2 cellular contexts compared by ENCODE assay signal in the genomic region with DNA sequence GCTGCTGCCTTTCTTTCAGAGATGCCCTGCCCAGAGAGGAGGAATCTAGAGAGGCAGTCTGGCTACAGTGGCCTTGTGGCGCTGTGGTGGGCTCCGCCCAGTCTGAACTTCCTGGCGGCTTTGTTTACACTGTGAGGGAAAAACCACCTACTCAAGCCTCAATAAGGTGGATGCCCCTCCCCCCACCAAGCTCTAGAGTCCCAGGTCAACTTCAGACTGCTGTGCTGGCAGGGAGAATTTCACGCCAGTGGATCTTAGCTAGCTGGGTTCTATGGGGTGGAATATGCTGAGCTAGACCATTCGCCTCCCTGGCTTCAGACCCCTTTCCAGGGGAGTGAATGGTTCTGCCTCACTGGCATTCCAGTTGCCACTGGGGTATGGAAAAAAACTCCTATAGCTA.
TF ChIP-seq lines count a peak whose summit lies in the region.

No MANE protein-coding gene starts in this region.

TF ChIP-seq in HepG2, 621 proteins besides CTCF, POLR2A, EP300 and RAD21 (continued from another document and continues in another):
- peak; percentile 19; the same call in 1 of the 2 replicates for TF ChIP-seq ZNF687 (CRISPR knock-in tag; IDR thresholded peaks at IDR 0.05)
- TF ChIP-seq ZIK1 (CRISPR knock-in tag; IDR thresholded peaks at IDR 0.05; ENCODE audit: borderline replicate concordance, low read depth) = no peak
- TF ChIP-seq, protein P1, sequence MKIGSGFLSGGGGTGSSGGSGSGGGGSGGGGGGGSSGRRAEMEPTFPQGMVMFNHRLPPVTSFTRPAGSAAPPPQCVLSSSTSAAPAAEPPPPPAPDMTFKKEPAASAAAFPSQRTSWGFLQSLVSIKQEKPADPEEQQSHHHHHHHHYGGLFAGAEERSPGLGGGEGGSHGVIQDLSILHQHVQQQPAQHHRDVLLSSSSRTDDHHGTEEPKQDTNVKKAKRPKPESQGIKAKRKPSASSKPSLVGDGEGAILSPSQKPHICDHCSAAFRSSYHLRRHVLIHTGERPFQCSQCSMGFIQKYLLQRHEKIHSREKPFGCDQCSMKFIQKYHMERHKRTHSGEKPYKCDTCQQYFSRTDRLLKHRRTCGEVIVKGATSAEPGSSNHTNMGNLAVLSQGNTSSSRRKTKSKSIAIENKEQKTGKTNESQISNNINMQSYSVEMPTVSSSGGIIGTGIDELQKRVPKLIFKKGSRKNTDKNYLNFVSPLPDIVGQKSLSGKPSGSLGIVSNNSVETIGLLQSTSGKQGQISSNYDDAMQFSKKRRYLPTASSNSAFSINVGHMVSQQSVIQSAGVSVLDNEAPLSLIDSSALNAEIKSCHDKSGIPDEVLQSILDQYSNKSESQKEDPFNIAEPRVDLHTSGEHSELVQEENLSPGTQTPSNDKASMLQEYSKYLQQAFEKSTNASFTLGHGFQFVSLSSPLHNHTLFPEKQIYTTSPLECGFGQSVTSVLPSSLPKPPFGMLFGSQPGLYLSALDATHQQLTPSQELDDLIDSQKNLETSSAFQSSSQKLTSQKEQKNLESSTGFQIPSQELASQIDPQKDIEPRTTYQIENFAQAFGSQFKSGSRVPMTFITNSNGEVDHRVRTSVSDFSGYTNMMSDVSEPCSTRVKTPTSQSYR (CRISPR knock-in tag; IDR thresholded peaks at IDR 0.05; ENCODE audit: borderline replicate concordance) = peak; percentile 83; the same call in 1 of the 2 replicates
- TF ChIP-seq GATAD2A (CRISPR knock-in tag; IDR thresholded peaks at IDR 0.05) = 0 out of 2 replicates have a peak, but pooled peaks have one; percentile 32
- TF ChIP-seq ZMYM4 (CRISPR knock-in tag; IDR thresholded peaks at IDR 0.05) = peak; percentile 52; the same call in 1 of the 2 replicates
- peak; percentile 28; the same call in 1 of the 2 replicates for TF ChIP-seq SALL1 (CRISPR knock-in tag; IDR thresholded peaks at IDR 0.05)
- no peak for TF ChIP-seq FOXP1 (IDR thresholded peaks at IDR 0.05)
- peak; percentile 11; the same call in 1 of the 2 replicates for TF ChIP-seq FOXP1 (CRISPR knock-in tag; IDR thresholded peaks at IDR 0.05)
- no peak for TF ChIP-seq IKZF4 (CRISPR knock-in tag; IDR thresholded peaks at IDR 0.05; ENCODE audit: borderline replicate concordance, low read depth, not compliant biosample characterization)
- no peak for TF ChIP-seq ZNF776 (CRISPR knock-in tag; IDR thresholded peaks at IDR 0.05)
- TF ChIP-seq SRF (IDR thresholded peaks at IDR 0.05; ENCODE audit: low read depth, low read length) = no peak
- no peak for TF ChIP-seq PTBP1 (IDR thresholded peaks at IDR 0.05; ENCODE audit: low read depth, low read length, poor library complexity, severe bottlenecking)
- 0 out of 2 replicates have a peak, but pooled peaks have one; percentile 27 for TF ChIP-seq PHF21A (CRISPR knock-in tag; IDR thresholded peaks at IDR 0.05)
- TF ChIP-seq TIGD3 (CRISPR knock-in tag; IDR thresholded peaks at IDR 0.05; ENCODE audit: borderline replicate concordance) = no peak
- TF ChIP-seq SMAD1 (CRISPR knock-in tag; IDR thresholded peaks at IDR 0.05; ENCODE audit: borderline replicate concordance, low read depth) = no peak

TF ChIP-seq in WTC11, 78 proteins besides CTCF, POLR2A, EP300 and RAD21:
- no peak for TF ChIP-seq STAT6 (CRISPR knock-in tag; conservative IDR thresholded peaks at IDR 0.05; ENCODE audit: low read depth)
- no peak for TF ChIP-seq ZNF219 (CRISPR knock-in tag; IDR thresholded peaks at IDR 0.05; ENCODE audit: borderline replicate concordance)
- no peak for TF ChIP-seq ZSCAN18 (CRISPR knock-in tag; IDR thresholded peaks at IDR 0.05)
- no peak for TF ChIP-seq ELF4 (CRISPR knock-in tag; IDR thresholded peaks at IDR 0.05; ENCODE audit: low read depth)
- no peak for TF ChIP-seq TCF7 (CRISPR knock-in tag; IDR thresholded peaks at IDR 0.05; ENCODE audit: low read depth)
- TF ChIP-seq GTF2I (CRISPR knock-in tag; conservative IDR thresholded peaks at IDR 0.05) = no peak
- no peak for TF ChIP-seq ETV6 (CRISPR knock-in tag; IDR thresholded peaks at IDR 0.05)
- no peak for TF ChIP-seq IRF2 (CRISPR knock-in tag; IDR thresholded peaks at IDR 0.05; ENCODE audit: borderline replicate concordance, low read depth)
- TF ChIP-seq MXD4 (CRISPR knock-in tag; IDR thresholded peaks at IDR 0.05; ENCODE audit: borderline replicate concordance) = no peak
- TF ChIP-seq EMX1 (CRISPR knock-in tag; IDR thresholded peaks at IDR 0.05) = no peak
- no peak for TF ChIP-seq NFATC4 (CRISPR knock-in tag; IDR thresholded peaks at IDR 0.05)
TF ChIP-seq in WTC11: peak in this region for 0.
